In genomic region chr19:35715981-35716734, GRCh38 we compare ENCODE assay signal across 8 cellular contexts. TPM values are rescaled to one million over a fixed set of nuclear protein-coding genes. Genes with fewer than 3 reads are reported as not detected.
DNase-seq lines count a peak whose midpoint lies in the region; ATAC-seq and TF ChIP-seq lines count a peak whose summit lies in the region.

No MANE protein-coding gene starts in this region.

- TF ChIP-seq CTCF in CD4-positive, alpha-beta T cell (IDR thresholded peaks at IDR 0.05) = no peak
- TF ChIP-seq CTCF in HFF-Myc (IDR thresholded peaks at IDR 0.05; ENCODE audit: low read depth, low read length, missing control alignments) = no peak

- peaks cover 70% of the 10 kb centered on the region for H3K4me1 Mint-ChIP-seq in CD4-positive, alpha-beta T cell (ENCODE audit: low read depth)
- H3K4me1 Mint-ChIP-seq in T-helper 17 cell (peaks cover 52% of the 10 kb centered on the region), naive B cell (peaks cover 52 to 59% (median 57%) of the 10 kb centered on the region in 3 donors)

- CTCF ChIA-PET in CD4-positive, alpha-beta T cell (lab: Charles Lee) = interaction anchor here (0.6 to 1.0 kb wide), 4 partner anchors 22 to 214 kb away, joined by 3 to 4 read pairs (median 4); partner anchors contain the start of gene LIN37

- intact Hi-C loops in CD4-positive, alpha-beta T cell (cut with DNase I, micrococcal nuclease) = loop anchor here (1.0 to 10.0 kb wide), 7 partner anchors 22 to 451 kb away; partner anchors contain the start of genes COX6B1 (in 1 of the 2), HSPB6 (in 1 of the 2), PROSER3 (in 1 of the 2) and PSENEN (in 1 of the 2)

- ATAC-seq in CD4-positive, alpha-beta T cell (ENCODE audit: poor library complexity) = no peak
- ATAC-seq in T-helper 17 cell (no peak), naive B cell (ENCODE audit: low read depth in 2 of 2) (no peak), GM21717 (IDR thresholded peaks at IDR 0.05; ENCODE audit: unreplicated experiment) (no peak)

- H3K27ac ChIP-seq in CD4-positive, alpha-beta T cell (ENCODE audit: low read depth, low read length) = peak overlapping the region; percentile 73
- peak overlapping the region; percentile 85 for H3K27ac ChIP-seq in epithelial cell of prostate

- no peaks in the 10 kb centered on the region for H3K9me3 Mint-ChIP-seq in CD4-positive, alpha-beta T cell
- no peaks in the 10 kb centered on the region for H3K9me3 Mint-ChIP-seq in naive B cell

- no peaks in the 10 kb centered on the region for H3K27me3 Mint-ChIP-seq in CD4-positive, alpha-beta T cell
- no peaks in the 10 kb centered on the region for H3K27me3 Mint-ChIP-seq in T-helper 17 cell
- H3K27me3 Mint-ChIP-seq in naive B cell = no peaks in the 10 kb centered on the region

- POLR2A ChIA-PET in CD4-positive, alpha-beta T cell (lab: Charles Lee) = interaction anchor here (0.6 to 6.3 kb wide), 4 partner anchors 14 to 461 kb away, joined by 3 to 63 read pairs (median 3); no protein-coding TSS in a partner anchor

- no peaks in the 10 kb centered on the region for H3K27me3 ChIP-seq in CD4-positive, alpha-beta T cell (ENCODE audit: control insufficient read depth, insufficient read depth, low read length)

- peak overlapping the region; percentile 84 for H3K4me3 ChIP-seq in HFF-Myc (replicated peaks; ENCODE audit: low read depth, low read length)

- H3K36me3 Mint-ChIP-seq in CD4-positive, alpha-beta T cell (ENCODE audit: low read depth) = peaks cover 25% of the 10 kb centered on the region
- H3K36me3 Mint-ChIP-seq in T-helper 17 cell (ENCODE audit: low read depth) (peaks cover 2% of the 10 kb centered on the region), naive B cell (peaks cover 0 to 8% of the 10 kb centered on the region in 2 donors)

- H3K9me3 ChIP-seq in CD4-positive, alpha-beta T cell (ENCODE audit: control insufficient read depth, low read length) = no peaks in the 10 kb centered on the region
- no peaks in the 10 kb centered on the region for H3K9me3 ChIP-seq in T-helper 17 cell (ENCODE audit: control insufficient read depth, low read length, poor library complexity, severe bottlenecking)

- H3K4me3 Mint-ChIP-seq in CD4-positive, alpha-beta T cell = peak overlapping the region; percentile 93
- H3K4me3 Mint-ChIP-seq in T-helper 17 cell (peak overlapping the region; percentile 99), naive B cell (peak overlapping the region; percentile 87 to 98 (median 94))

- DNase-seq in CD4-positive, alpha-beta T cell = no peak
- DNase-seq in HFF-Myc (ENCODE audit: extremely low read depth, low read depth) (no peak), T-helper 17 cell (no peak), epithelial cell of prostate (ENCODE audit: low read depth, low spot score) (no peak), naive B cell (no peak), NCI-H1048 (lab: John Stamatoyannopoulos, UW) (no peak)
- no peak for DNase-seq in activated CD4-positive, CD25-positive, alpha-beta regulatory T cell treated with anti-CD3 and anti-CD28 coated beads, Interleukin-2, amount 50 U/mL, for 72 hours

- H3K27ac Mint-ChIP-seq in CD4-positive, alpha-beta T cell = peak overlapping the region; percentile 89
- H3K27ac Mint-ChIP-seq in T-helper 17 cell (peak overlapping the region; percentile 99), naive B cell (peak overlapping the region; percentile 87 to 94 (median 93))

RNA-seq across cellular contexts. Expression of gene KMT2B, which starts 1.6 kb away (rescaled TPM):
- 10 to 100 TPM; 59.4 to 59.7 TPM for total RNA-seq in CD4-positive, alpha-beta T cell
- total RNA-seq in T-helper 17 cell = 10 to 100 TPM; 74.0 to 76.1 TPM
- 1 to 10 TPM in 2 of 6 donors, under 1 TPM in 4; 0.35 to 2.2 (median 0.76) TPM for polyA plus RNA-seq in naive B cell (ENCODE audit: low read depth in 6 of 6)

RNA-seq across cellular contexts. Expression of gene ZBTB32, which starts 11.8 kb away (rescaled TPM):
- total RNA-seq in CD4-positive, alpha-beta T cell = 1 to 10 TPM; 2.2 to 3.3 TPM
- total RNA-seq in T-helper 17 cell = 1 to 10 TPM; 3.4 to 5.0 TPM
- 1 to 10 TPM in 1 of 6 donors, under 1 TPM in 4, not detected in 1; 0.21 to 1.3 (median 0.70) TPM for polyA plus RNA-seq in naive B cell (ENCODE audit: low read depth in 6 of 6)

RNA-seq across cellular contexts. Expression of gene IGFLR1, which starts 26.1 kb away (rescaled TPM):
- 10 to 100 TPM; 40.3 to 43.1 TPM for total RNA-seq in CD4-positive, alpha-beta T cell
- total RNA-seq in T-helper 17 cell = 10 to 100 TPM; 48.1 to 59.0 TPM
- polyA plus RNA-seq in naive B cell (ENCODE audit: low read depth in 6 of 6) = 100 to 1,000 TPM; 114 to 195 (median 134) TPM

RNA-seq across cellular contexts. Expression of gene U2AF1L4, which starts 29.1 kb away (rescaled TPM):
- total RNA-seq in CD4-positive, alpha-beta T cell = 10 to 100 TPM; 74.6 to 85.8 TPM
- 10 to 100 TPM; 48.1 to 68.2 TPM for total RNA-seq in T-helper 17 cell
- 10 to 100 TPM; 26.1 to 41.0 (median 32.5) TPM for polyA plus RNA-seq in naive B cell (ENCODE audit: low read depth in 6 of 6)

RNA-seq across cellular contexts. Expression of gene PSENEN, which starts 29.3 kb away (rescaled TPM):
- total RNA-seq in CD4-positive, alpha-beta T cell = 1 to 10 TPM; 7.3 to 9.4 TPM
- 10 to 100 TPM; 21.2 to 24.9 TPM for total RNA-seq in T-helper 17 cell
- 100 to 1,000 TPM in 2 of 6 donors, 10 to 100 TPM in 4; 82.4 to 105 (median 94.3) TPM for polyA plus RNA-seq in naive B cell (ENCODE audit: low read depth in 6 of 6)
